ENCODE assay signal across 11 cellular contexts in genomic region chr18:904135-905090, GRCh38. TPM values are rescaled to one million over a fixed set of nuclear protein-coding genes. Genes with fewer than 3 reads are reported as not detected.
DNase-seq lines count a peak whose midpoint lies in the region; FAIRE-seq and TF ChIP-seq lines count a peak whose summit lies in the region.
"Had no signal": no experiment of that assay in that cellular context is flagged by ENCODE, and none has a peak within 500 bp of the region (broad histone marks: within the 10 kb centered on the region; RNA-seq: fewer than 3 reads in every experiment).

ADCYAP1 (plus strand) TSS chr18:904871; CDS start chr18:905387, 516 bp downstream.

- H3K9ac ChIP-seq in endothelial cell of umbilical vein (replicated peaks; ENCODE audit: extremely low read depth, insufficient read depth, low read length): no peak within 1 kb of the TSS
- H3K9ac ChIP-seq: KMS-11 had no signal

- H3K27me3 Mint-ChIP-seq in activated naive CD4-positive, alpha-beta T cell treated with anti-CD3 and anti-CD28 coated beads, Interleukin-2, amount 50 U/mL, for 24 hours: peaks cover 55% of the 10 kb centered on the region

- H3K4me2 ChIP-seq in endothelial cell of umbilical vein (ENCODE audit: insufficient read depth, low read length) (no peak within 1 kb of the TSS), PC-9 (no peak within 1 kb of the TSS)
- H3K4me2 ChIP-seq: KMS-11 had no signal

- dilution Hi-C loops in endothelial cell of umbilical vein (cut with MboI; ENCODE audit: extremely low pct_ligation_motif_present, low sequenced_read_pairs): no loop called here

- H3K36me3 ChIP-seq in endothelial cell of umbilical vein (ENCODE audit: control insufficient read depth in 2 of 2, extremely low read depth in 1 of 2, insufficient read depth in 2 of 2, low read length in 2 of 2) (no peaks in the 10 kb centered on the region), testis (ENCODE audit: low read depth, missing control alignments) (no peaks in the 10 kb centered on the region), PC-9 (ENCODE audit: low read depth) (no peaks in the 10 kb centered on the region)
- H3K36me3 ChIP-seq: neutrophil had no signal

- H3K9me3 ChIP-seq in endothelial cell of umbilical vein (replicated peaks; ENCODE audit: control insufficient read depth, insufficient read depth, low read length): no peaks in the 10 kb centered on the region
- H3K9me3 ChIP-seq in testis: no peaks in the 10 kb centered on the region
- no peaks in the 10 kb centered on the region for H3K9me3 ChIP-seq in PC-9 (ENCODE audit: insufficient read depth, low read depth)
- H3K9me3 ChIP-seq: neutrophil had no signal

- H3K36me3 Mint-ChIP-seq in activated naive CD4-positive, alpha-beta T cell treated with anti-CD3 and anti-CD28 coated beads, Interleukin-2, amount 50 U/mL, for 24 hours: peaks cover 3% of the 10 kb centered on the region

- H3K9me3 Mint-ChIP-seq in activated naive CD4-positive, alpha-beta T cell treated with anti-CD3 and anti-CD28 coated beads, Interleukin-2, amount 50 U/mL, for 24 hours: peaks cover 4% of the 10 kb centered on the region

- no peak within 1 kb of the TSS for H3K27ac Mint-ChIP-seq in activated naive CD4-positive, alpha-beta T cell treated with anti-CD3 and anti-CD28 coated beads, Interleukin-2, amount 50 U/mL, for 24 hours

- H3F3A ChIP-seq in PC-9 (ENCODE audit: insufficient read depth, low read depth): no peaks in the 10 kb centered on the region

- H3K4me1 Mint-ChIP-seq in activated naive CD4-positive, alpha-beta T cell treated with anti-CD3 and anti-CD28 coated beads, Interleukin-2, amount 50 U/mL, for 24 hours: peaks cover 23% of the 10 kb centered on the region

- H3K4me1 ChIP-seq in endothelial cell of umbilical vein (ENCODE audit: control insufficient read depth, extremely low read depth, insufficient read depth, low read length) (peaks cover 7% of the 10 kb centered on the region), testis (peaks cover 33% of the 10 kb centered on the region), PC-9 (replicated peaks; ENCODE audit: insufficient read depth) (no peaks in the 10 kb centered on the region)

- H3K9me1 ChIP-seq in endothelial cell of umbilical vein (replicated peaks; ENCODE audit: control insufficient read depth, extremely low read depth, insufficient read depth, low read length): no peaks in the 10 kb centered on the region

- peak in 1 of 2 donors; percentile 4 for TF ChIP-seq CTCF in endothelial cell of umbilical vein (IDR thresholded peaks at IDR 0.05; ENCODE audit: extremely low read depth in 1 of 2, insufficient read depth in 1 of 2, low read depth in 1 of 2, low read length in 2 of 2)
- TF ChIP-seq CTCF in testis (IDR thresholded peaks at IDR 0.05): no peak
- TF ChIP-seq CTCF in PC-9 (conservative IDR thresholded peaks at IDR 0.05): no peak

- 4 to 5% methylated on average over 50 to 52 of the region's 52 CpGs for WGBS in testis, 2 donors

- TF ChIP-seq POLR2A in endothelial cell of umbilical vein (IDR thresholded peaks at IDR 0.05; ENCODE audit: low read depth, low read length) (no peak), testis (IDR thresholded peaks at IDR 0.05) (no peak)

- no TSS peak for BruUV-seq in endothelial cell of umbilical vein (replicated peaks; lab: Mats Ljungman, UMichigan)
- BruUV-seq in PC-9 (replicated peaks; lab: Mats Ljungman, UMichigan): no TSS peak

- no peak for DNase-seq in activated naive CD4-positive, alpha-beta T cell (lab: John Stamatoyannopoulos, UW)
- DNase-seq in NCI-H524 treated with DMSO at 0.1 percent for 48 hours (lab: John Stamatoyannopoulos, UW) (peak; percentile 50), endothelial cell of umbilical vein (ENCODE audit: low read depth, low spot score) (no peak), testis (peak; percentile 53), PC-9 (no peak), caudate nucleus (lab: John Stamatoyannopoulos, UW) (no peak)
- DNase-seq in stimulated activated CD4-positive, alpha-beta T cell treated with anti-CD3 and anti-CD28 coated beads, Interleukin-12 subunit alpha, Interleukin-12 subunit beta, amount 100 ng/mL, for 4 hours: no peak

- H3K4me3 Mint-ChIP-seq in activated naive CD4-positive, alpha-beta T cell treated with anti-CD3 and anti-CD28 coated beads, Interleukin-2, amount 50 U/mL, for 24 hours: peak within 1 kb of the TSS; percentile 60

- H3K9me2 ChIP-seq in PC-9 (ENCODE audit: insufficient read depth): no peaks in the 10 kb centered on the region

- CTCF ChIA-PET in endothelial cell of umbilical vein (lab: Charles Lee) (interaction anchor here (1.2 to 2.5 kb wide), 4 partner anchors 11 to 1638 kb away, joined by 3 to 19 read pairs (median 4); no protein-coding TSS in a partner anchor), PC-9 (lab: Charles Lee) (interaction anchor here (0.7 kb wide), 1 partner anchor 57 kb away, joined by 4 read pairs; no protein-coding TSS in a partner anchor)

- POLR2A ChIA-PET in endothelial cell of umbilical vein (lab: Charles Lee): no interaction called here
- POLR2A ChIA-PET in PC-9 (lab: Charles Lee; ENCODE audit: unreplicated experiment): interaction anchor here (0.7 kb wide), 1 partner anchor 21 kb away, joined by 4 read pairs; no protein-coding TSS in a partner anchor

- no peaks in the 10 kb centered on the region for H3K79me2 ChIP-seq in endothelial cell of umbilical vein (ENCODE audit: control insufficient read depth, insufficient read depth, low read length)
- H3K79me2 ChIP-seq in PC-9 (ENCODE audit: low read depth): no peaks in the 10 kb centered on the region

- peaks cover 57 to 79% of the 10 kb centered on the region in 2 experiments for H3K27me3 ChIP-seq in endothelial cell of umbilical vein (ENCODE audit: control insufficient read depth in 2 of 2, insufficient read depth in 2 of 2, low read length in 2 of 2)
- H3K27me3 ChIP-seq in testis: no peaks in the 10 kb centered on the region
- peaks cover 5% of the 10 kb centered on the region; the same call in 1 of the 2 replicates for H3K27me3 ChIP-seq in PC-9 (ENCODE audit: insufficient read depth, low read depth)

- H3K27ac ChIP-seq in endothelial cell of umbilical vein (ENCODE audit: insufficient read depth, low read depth, low read length): no peak within 1 kb of the TSS
- no peak within 1 kb of the TSS for H3K27ac ChIP-seq in testis
- H3K27ac ChIP-seq in PC-9: no peak within 1 kb of the TSS
- H3K27ac ChIP-seq in caudate nucleus (ENCODE audit: low read depth, low read length): no peak within 1 kb of the TSS
- H3K27ac ChIP-seq: KMS-11, neutrophil had no signal

- H2AFZ ChIP-seq in endothelial cell of umbilical vein (ENCODE audit: low read depth, low read length) (no peak within 1 kb of the TSS), PC-9 (no peak within 1 kb of the TSS)

- H3K4me3 ChIP-seq in endothelial cell of umbilical vein (replicated peaks in 1 of 3; ENCODE audit: insufficient read depth in 1 of 3, low read depth in 1 of 3, low read length in 3 of 3): no peak within 1 kb of the TSS
- no peak within 1 kb of the TSS for H3K4me3 ChIP-seq in testis
- no peak within 1 kb of the TSS for H3K4me3 ChIP-seq in PC-9

- no peak for FAIRE-seq in endothelial cell of umbilical vein (lab: Jason Lieb, UNC)

- H4K20me1 ChIP-seq in endothelial cell of umbilical vein (replicated peaks; ENCODE audit: control insufficient read depth, extremely low read depth, insufficient read depth, low read length) (no peaks in the 10 kb centered on the region), PC-9 (ENCODE audit: insufficient read depth) (no peaks in the 10 kb centered on the region)

- intact Hi-C loops in endothelial cell of umbilical vein (cut with micrococcal nuclease): loop anchor here (5.0 kb wide), 1 partner anchor 58 kb away; no protein-coding TSS in a partner anchor
- intact Hi-C loops in testis (cut with DNase I; ENCODE audit: low total_unique reads): no loop called here
- intact Hi-C loops in PC-9 (cut with micrococcal nuclease; ENCODE audit: unreplicated experiment): loop anchor here (5.0 kb wide), 1 partner anchor 188 kb away; no protein-coding TSS in a partner anchor

TF ChIP-seq in endothelial cell of umbilical vein, 7 proteins besides CTCF, POLR2A, EP300 and RAD21:
- TF ChIP-seq EZH2 (IDR thresholded peaks at IDR 0.05; ENCODE audit: borderline replicate concordance, low read depth, low read length, severe bottlenecking): peak; percentile 95
- TF ChIP-seq MYC (IDR thresholded peaks at IDR 0.05; ENCODE audit: low read depth, low read length): no peak

RNA-seq across cellular contexts. Expression of gene ADCYAP1, which starts in this region (rescaled TPM):
- total RNA-seq in endothelial cell of umbilical vein (not detected in 2 replicates), testis (10 to 100 TPM in 1 of 2 donors, 1 to 10 TPM in 1; 3.2 to 10.1 TPM), PC-9 (2021) (not detected in 2 replicates)
- polyA plus RNA-seq in endothelial cell of umbilical vein (not detected in 2 replicates), testis (ENCODE audit: insufficient read depth, low read depth, low replicate concordance) (3.1 TPM)
- not detected in 2 replicates for polyA plus RNA-seq in endothelial cell of umbilical vein (2011; cell fraction: cytosol; rRNA removed)
- not detected in 2 replicates for polyA plus RNA-seq in endothelial cell of umbilical vein (2011; cell fraction: nucleus; rRNA removed)
- polyA plus RNA-seq in endothelial cell of umbilical vein (2012): not detected in 2 replicates
- not detected in 2 replicates for polyA minus RNA-seq in endothelial cell of umbilical vein
- not detected for polyA minus RNA-seq in endothelial cell of umbilical vein (2011; cell fraction: cytosol; rRNA and poly(A)+ RNA removed)
- not detected in 2 replicates for polyA minus RNA-seq in endothelial cell of umbilical vein (2011; cell fraction: nucleus; rRNA and poly(A)+ RNA removed)
- total RNA-seq: Calu3 had no signal

Comparison
In these comparisons a context has a peak if more than half of its experiments do, and no peak if none do; other contexts are left out.
1. DNase-seq: peak in NCI-H524 treated with DMSO at 0.1 percent for 48 hours (single experiment) and testis (single experiment); none in activated naive CD4-positive, alpha-beta T cell (0 of 4), endothelial cell of umbilical vein (single experiment), stimulated activated CD4-positive, alpha-beta T cell treated with anti-CD3 and anti-CD28 coated beads, Interleukin-12 subunit alpha, Interleukin-12 subunit beta, amount 100 ng/mL, for 4 hours (single experiment), PC-9 (0 of 2) and caudate nucleus (0 of 61).